In genomic region chr11:66885469-66886316, GRCh38 we compare ENCODE assay signal across 18 cellular contexts. TPM values are rescaled to one million over a fixed set of nuclear protein-coding genes. Genes with fewer than 3 reads are reported as not detected.
A peak's percentile ranks its signal among the peaks of the same experiment; 100 is the strongest.
DNase-seq lines count a peak whose midpoint lies in the region; ATAC-seq, FAIRE-seq and TF ChIP-seq lines count a peak whose summit lies in the region.
"Had no signal": no experiment of that assay in that cellular context is flagged by ENCODE, and none has a peak within 500 bp of the region (broad histone marks: within the 10 kb centered on the region; RNA-seq: fewer than 3 reads in every experiment).

No MANE protein-coding gene starts in this region.

- TF ChIP-seq CTCF in A549 (IDR thresholded peaks at IDR 0.05) (no peak), HCT116 (IDR thresholded peaks at IDR 0.05 in 2 of 3, conservative IDR thresholded peaks at IDR 0.05 in 1 of 3; ENCODE audit: borderline replicate concordance in 1 of 3, insufficient read depth in 1 of 3, low read depth in 2 of 3, low read length in 2 of 3) (no peak), H1 (IDR thresholded peaks at IDR 0.05; ENCODE audit: control extremely low read depth in 1 of 3, insufficient read depth in 1 of 3, low read depth in 1 of 3, low read length in 3 of 3) (no peak)

- DNase-seq in A549 (ENCODE audit: low read depth in 1 of 2, low spot score in 1 of 2) (peak in 1 of 2 experiments; percentile 45), HCT116 (ENCODE audit: low read depth, low spot score) (no peak), H1 (ENCODE audit: low read depth in 1 of 2, low spot score in 2 of 2) (no peak), neuronal stem cell (ENCODE audit: low spot score) (no peak), retina (no peak), HK-2 (ENCODE audit: unreplicated experiment) (no peak), kidney glomerular epithelial cell (lab: John Stamatoyannopoulos, UW) (no peak)
- DNase-seq: ACHN; CD4-positive, alpha-beta memory T cell; DMS79 treated with DMSO at 0.1 percent for 48 hours; GDM1; MM.1S; NCI-H1105 treated with DMSO at 0.1 percent for 48 hours; NCI-H187; NCI-H82 had no signal

- H3K27ac ChIP-seq in A549 (peak overlapping the region; percentile 95 to 97), HCT116 (ENCODE audit: low read depth, low read length) (peak overlapping the region; percentile 81), H1 (ENCODE audit: low read depth, low read length) (no peak overlapping the region), neuronal stem cell (replicated peaks; ENCODE audit: low read length) (no peak overlapping the region)

- H2AFZ ChIP-seq in HCT116 (ENCODE audit: low read depth, low read length, poor library complexity, severe bottlenecking) = no peak overlapping the region
- H2AFZ ChIP-seq in H1 (ENCODE audit: low read length) = no peak overlapping the region
- no peak overlapping the region for H2AFZ ChIP-seq in neuronal stem cell (ENCODE audit: low read length)

- 0 out of 2 replicates have a peak overlapping the region, but pooled peaks have one; percentile 32 for H2BK20ac ChIP-seq in H1 (ENCODE audit: low read length)

- H3K4me3 ChIP-seq in A549 (no peak overlapping the region; the same call in 2 of the 3 replicates), HCT116 (replicated peaks in 1 of 2; ENCODE audit: low read depth in 1 of 2, low read length in 2 of 2) (no peak overlapping the region), H1 (ENCODE audit: extremely low read depth in 1 of 4, insufficient read depth in 2 of 4, low read depth in 3 of 4, low read length in 4 of 4) (no peak overlapping the region), neuronal stem cell (ENCODE audit: low read length in 2 of 2) (no peak overlapping the region)

- H3K23ac ChIP-seq in H1 (ENCODE audit: insufficient read length) = no peak overlapping the region
- peak overlapping the region; percentile 69 for H3K23ac ChIP-seq in neuronal stem cell (ENCODE audit: low read depth, low read length, poor library complexity)

- H2BK12ac ChIP-seq in H1 (ENCODE audit: low read depth, low read length) = 0 out of 2 replicates have a peak overlapping the region, but pooled peaks have one; percentile 75
- no peak overlapping the region for H2BK12ac ChIP-seq in neuronal stem cell (ENCODE audit: low read length)

- FAIRE-seq in A549 (lab: Jason Lieb, UNC) (no peak), H1 (lab: Jason Lieb, UNC) (no peak)
- FAIRE-seq: D721Med, GM12892 had no signal

- intact Hi-C loops in HCT116 (cut with micrococcal nuclease) = loop anchor here (10.0 kb wide), 1 partner anchor 69 kb away; the partner anchor contains the start of gene PC

- no peaks in the 10 kb centered on the region for H3K79me2 ChIP-seq in HCT116 (ENCODE audit: insufficient read depth, low read length)
- H3K79me2 ChIP-seq in H1 (ENCODE audit: control insufficient read depth in 1 of 2, insufficient read depth in 2 of 2, low read length in 2 of 2) = no peaks in the 10 kb centered on the region

- TF ChIP-seq POLR2A in A549 (IDR thresholded peaks at IDR 0.05; ENCODE audit: low read length) = peak; percentile 22; the same call in 1 of the 2 replicates
- TF ChIP-seq POLR2A in HCT116 (IDR thresholded peaks at IDR 0.05; ENCODE audit: borderline replicate concordance, extremely low read depth, insufficient read depth, insufficient read length) = no peak
- no peak for TF ChIP-seq POLR2A in H1 (IDR thresholded peaks at IDR 0.05; ENCODE audit: control extremely low read depth in 1 of 2, low read depth in 2 of 2, low read length in 2 of 2)

- H3K4me2 ChIP-seq in A549 (peak overlapping the region; percentile 73), HCT116 (ENCODE audit: low read length) (peak overlapping the region; percentile 75), H1 (ENCODE audit: insufficient read depth in 1 of 2, low read depth in 2 of 2, low read length in 2 of 2) (no peak overlapping the region), neuronal stem cell (ENCODE audit: insufficient read depth, low read length, poor library complexity, severe bottlenecking) (no peak overlapping the region)

- H3K79me1 ChIP-seq in H1 (ENCODE audit: low read depth, low read length) = no peaks in the 10 kb centered on the region; the same call in 1 of the 2 replicates
- H3K79me1 ChIP-seq in neuronal stem cell (ENCODE audit: low read depth, low read length) = no peaks in the 10 kb centered on the region

- POLR2A ChIA-PET in A549 (lab: Yijun Ruan, JAX) (interaction anchor here (0.6 to 1.4 kb wide), 3 partner anchors 50 to 170 kb away, joined by 3 to 6 read pairs (median 3); no protein-coding TSS in a partner anchor), HCT116 (lab: Charles Lee) (interaction anchor here (0.7 to 1.0 kb wide), 2 partner anchors 19 to 136 kb away, joined by 3 read pairs; no protein-coding TSS in a partner anchor), H1 (lab: Charles Lee; ENCODE audit: partially characterized antibody) (interaction anchor here (0.7 to 1.6 kb wide), 2 partner anchors 27 to 90 kb away, joined by 3 to 4 read pairs; no protein-coding TSS in a partner anchor)

- no TSS peak for BruUV-seq in HCT116 (replicated peaks; lab: Mats Ljungman, UMichigan)

- TF ChIP-seq RAD21 in A549 (conservative IDR thresholded peaks at IDR 0.05 in 1 of 2, IDR thresholded peaks at IDR 0.05 in 1 of 2) = no peak
- no peak for TF ChIP-seq RAD21 in HCT116 (IDR thresholded peaks at IDR 0.05; ENCODE audit: low read depth)
- no peak for TF ChIP-seq RAD21 in H1 (IDR thresholded peaks at IDR 0.05 in 1 of 2, conservative IDR thresholded peaks at IDR 0.05 in 1 of 2; ENCODE audit: low read depth in 2 of 2, low read length in 2 of 2)

- peak overlapping the region; percentile 72; the same call in 1 of the 2 replicates for H2BK15ac ChIP-seq in H1 (ENCODE audit: low read length)
- no peak overlapping the region for H2BK15ac ChIP-seq in neuronal stem cell (ENCODE audit: low read length)

- no peak overlapping the region for H4K91ac ChIP-seq in H1 (replicated peaks; ENCODE audit: insufficient read length, low read length)
- no peak overlapping the region for H4K91ac ChIP-seq in neuronal stem cell (ENCODE audit: low read depth, low read length, poor library complexity)

- no peak overlapping the region for H3K56ac ChIP-seq in H1 (replicated peaks; ENCODE audit: insufficient read length, low read depth, low read length)

- no peaks in the 10 kb centered on the region for H4K20me1 ChIP-seq in HCT116 (ENCODE audit: insufficient read depth)
- peaks cover 0 to 2% of the 10 kb centered on the region in 2 experiments for H4K20me1 ChIP-seq in H1 (replicated peaks in 1 of 2; ENCODE audit: control insufficient read depth in 1 of 2, insufficient read depth in 2 of 2, low read length in 2 of 2)

- H3K4me1 ChIP-seq in A549 (peaks cover 97% of the 10 kb centered on the region), HCT116 (ENCODE audit: control insufficient read depth in 1 of 2, insufficient read depth in 2 of 2, low read length in 2 of 2) (peaks cover 81 to 94% of the 10 kb centered on the region in 2 experiments), H1 (replicated peaks in 1 of 4; ENCODE audit: control insufficient read depth in 3 of 4, insufficient read depth in 4 of 4, low read length in 3 of 4) (peaks cover 3 to 23% (median 11%) of the 10 kb centered on the region in 4 experiments), neuronal stem cell (ENCODE audit: control insufficient read depth in 2 of 2, insufficient read depth in 1 of 2, low read depth in 1 of 2, low read length in 2 of 2) (peaks cover 12 to 22% of the 10 kb centered on the region in 2 donors)

- no peak overlapping the region for H3K14ac ChIP-seq in H1 (ENCODE audit: insufficient read length)
- no peak overlapping the region for H3K14ac ChIP-seq in neuronal stem cell (ENCODE audit: low read length)

- H3K4ac ChIP-seq in H1 (replicated peaks; ENCODE audit: insufficient read length, low read depth, low read length) = no peak overlapping the region
- peak overlapping the region; percentile 56 for H3K4ac ChIP-seq in neuronal stem cell (ENCODE audit: low read length)

- CTCF ChIA-PET in A549 (lab: Yijun Ruan, JAX) (interaction anchor here (0.7 to 13.1 kb wide), 15 partner anchors 9 to 448 kb away, joined by 3 to 135 read pairs (median 4); partner anchors contain the start of gene C11orf86), HCT116 (lab: Charles Lee) (interaction anchor here (1.5 to 2.0 kb wide), 2 partner anchors 90 to 136 kb away, joined by 3 to 5 read pairs; no protein-coding TSS in a partner anchor), H1 (lab: Charles Lee; ENCODE audit: partially characterized antibody) (interaction anchor here (0.7 to 11.9 kb wide), 8 partner anchors 9 to 136 kb away, joined by 3 to 199 read pairs (median 4); partner anchors contain the start of gene C11orf86)

- H3K36me3 ChIP-seq in HCT116 (ENCODE audit: control insufficient read depth in 1 of 2, insufficient read depth in 2 of 2, low read length in 2 of 2) (no peaks in the 10 kb centered on the region), H1 (ENCODE audit: control insufficient read depth in 2 of 4, insufficient read depth in 4 of 4, low read length in 3 of 4) (no peaks in the 10 kb centered on the region), neuronal stem cell (replicated peaks in 1 of 2; ENCODE audit: control insufficient read depth in 2 of 2, insufficient read depth in 2 of 2, low read length in 2 of 2) (no peaks in the 10 kb centered on the region)

- TF ChIP-seq EP300 in A549 (IDR thresholded peaks at IDR 0.05) (no peak), H1 (IDR thresholded peaks at IDR 0.05; ENCODE audit: borderline replicate concordance in 1 of 2, low read depth in 2 of 2, low read length in 2 of 2) (no peak)

- H2AK5ac ChIP-seq in H1 (ENCODE audit: low read depth, low read length) (peak overlapping the region; percentile 57; the same call in 1 of the 2 replicates), neuronal stem cell (ENCODE audit: low read depth, low read length) (peak overlapping the region; percentile 70)

- no peak overlapping the region for H2BK120ac ChIP-seq in H1 (replicated peaks; ENCODE audit: low read depth, low read length)
- H2BK120ac ChIP-seq in neuronal stem cell (ENCODE audit: low read depth, low read length) = no peak overlapping the region

- H4K8ac ChIP-seq in H1 (ENCODE audit: extremely low read depth, insufficient read depth, low read length) (no peak overlapping the region; the same call in 1 of the 2 replicates), neuronal stem cell (ENCODE audit: low read depth, low read length) (peak overlapping the region; percentile 89)

- H4K5ac ChIP-seq in H1 (ENCODE audit: insufficient read length, low read depth, low read length) = no peak overlapping the region

- H3K23me2 ChIP-seq in H1 (ENCODE audit: low read depth, low read length) = no peaks in the 10 kb centered on the region

- H3K9me3 ChIP-seq in A549 (no peaks in the 10 kb centered on the region), HCT116 (ENCODE audit: control insufficient read depth in 1 of 2, insufficient read depth in 1 of 2, low read depth in 1 of 2, low read length in 2 of 2) (no peaks in the 10 kb centered on the region), H1 (ENCODE audit: insufficient read depth in 2 of 2, low read depth in 1 of 2, low read length in 1 of 2) (no peaks in the 10 kb centered on the region), neuronal stem cell (replicated peaks in 1 of 2; ENCODE audit: control insufficient read depth in 2 of 2, insufficient read depth in 1 of 2, low read depth in 1 of 2, low read length in 2 of 2) (no peaks in the 10 kb centered on the region)

- H2BK5ac ChIP-seq in H1 (ENCODE audit: low read depth, low read length) = peak overlapping the region; percentile 15; the same call in 1 of the 2 replicates
- no peak overlapping the region for H2BK5ac ChIP-seq in neuronal stem cell (ENCODE audit: low read length)

- no peaks in the 10 kb centered on the region for H3K9me2 ChIP-seq in HCT116 (ENCODE audit: insufficient read depth)

- RAD21 ChIA-PET in HCT116 (lab: Charles Lee; ENCODE audit: low non-redundant PET in 1 of 2, low total read pairs in 2 of 2, uncharacterized antibody in 2 of 2, unreplicated experiment in 2 of 2) = interaction anchor here (0.5 to 0.6 kb wide), 2 partner anchors 456 to 501 kb away, joined by 3 read pairs; no protein-coding TSS in a partner anchor

- H3K27me3 ChIP-seq in HCT116 (ENCODE audit: insufficient read depth, low read length) (no peaks in the 10 kb centered on the region), H1 (replicated peaks in 1 of 4; ENCODE audit: control insufficient read depth in 3 of 4, extremely low read depth in 1 of 4, insufficient read depth in 3 of 4, low read length in 3 of 4) (no peaks in the 10 kb centered on the region), neuronal stem cell (ENCODE audit: control insufficient read depth in 3 of 3, insufficient read depth in 3 of 3, low read depth in 1 of 3, low read length in 3 of 3) (no peaks in the 10 kb centered on the region)

- peak overlapping the region; percentile 35; the same call in 1 of the 2 replicates for H3K9ac ChIP-seq in HCT116 (ENCODE audit: low read length)
- H3K9ac ChIP-seq in H1 (replicated peaks in 1 of 4; ENCODE audit: extremely low read depth in 1 of 4, low read depth in 3 of 4, low read length in 3 of 4) = no peak overlapping the region
- peak overlapping the region; percentile 45 for H3K9ac ChIP-seq in neuronal stem cell (ENCODE audit: low read depth, low read length, poor library complexity)

- H3K18ac ChIP-seq in H1 (ENCODE audit: extremely low read depth, low read length) (no peak overlapping the region), neuronal stem cell (ENCODE audit: low read length) (peak overlapping the region; percentile 77)

- ATAC-seq in A549 (peak; percentile 4 to 6; a peak in 4 of 6 replicates), HCT116 (no peak), GM18519 (IDR thresholded peaks at IDR 0.05; ENCODE audit: low FRiP score, unreplicated experiment) (no peak)

- WGBS in A549 (ENCODE audit: missing lambda C conversion rate) = 57% methylated on average over 14 of the region's 14 CpGs
- 85% methylated on average over 14 of the region's 14 CpGs; no CpG with 5 or more reads in 1 of the 2 experiments for WGBS in H1 (ENCODE audit: extremely low coverage in 1 of 2, insufficient coverage in 1 of 2, insufficient read length in 1 of 2, insufficient replicate concordance in 2 of 2, low coverage in 1 of 2, low lambda C conversion rate in 2 of 2, missing lambda C conversion rate in 1 of 2), 2 experiments
- WGBS in neuronal stem cell (ENCODE audit: extremely low coverage in 2 of 2, insufficient read length in 2 of 2, insufficient replicate concordance in 1 of 2), 2 donors = no CpG with 5 or more reads among the region's 14 CpGs

RNA-seq across cellular contexts. Expression of gene LRFN4, which starts 28.8 kb away (rescaled TPM):
- polyA plus RNA-seq in A549 (2011; rRNA removed) (7.9 and 8.8 TPM in 2 replicates), A549 (2017; fragmentation: RNase III; extraction: RNeasy Plus Mini Kit Qiagen cat#74134 plus additional on column Dnase treatment) (33.9 to 50.0 TPM (median 44.7 TPM) in 3 replicates), H1 (2011; rRNA removed) (49.8 and 66.9 TPM in 2 replicates)
- 33.9 and 65.3 TPM in 2 replicates for polyA plus RNA-seq in A549 (2012; cell fraction: cytosol; rRNA removed)
- polyA plus RNA-seq in A549 (2012; cell fraction: nucleus; rRNA removed) = 114 and 175 TPM in 2 replicates
- polyA minus RNA-seq in A549 (2011; rRNA and poly(A)+ RNA removed) = 4.7 and 6.6 TPM in 2 replicates
- total RNA-seq in HCT116 (2021; ENCODE audit: unreplicated experiment) = 55.4 TPM
- polyA plus RNA-seq in HCT116 (2012) = 28.7 and 30.2 TPM in 2 replicates
- 64.3 and 67.6 TPM in 2 replicates for total RNA-seq in H1 (2021; fragmentation: NEBNext Ultra II Directional; extraction: Animal tissue kit (Norgen Biotek cat#: 25700))
- polyA plus RNA-seq in H1 (2011; cell fraction: cytosol; rRNA removed) = 38.6 TPM
- 112 TPM for polyA plus RNA-seq in H1 (2011; cell fraction: nucleus; rRNA removed)
- 24.3 to 37.8 TPM (median 34.2 TPM) in 4 replicates for polyA plus RNA-seq in H1 (2012, experiment 1 of 2)
- polyA plus RNA-seq in H1 (2012, experiment 2 of 2) = 32.6 TPM
- polyA plus RNA-seq in H1 (2013, experiment 1 of 2) = 37.5 TPM
- polyA plus RNA-seq in H1 (2013, experiment 2 of 2) = 32.3 TPM
- polyA minus RNA-seq in H1 (2011; rRNA and poly(A)+ RNA removed) = 8.3 and 9.8 TPM in 2 replicates
- polyA minus RNA-seq in H1 (2011; cell fraction: cytosol; rRNA and poly(A)+ RNA removed) = 32.6 TPM
- polyA minus RNA-seq in H1 (2011; cell fraction: nucleus; rRNA and poly(A)+ RNA removed) = 32.0 TPM
- polyA plus RNA-seq in neuronal stem cell (2013, experiment 1 of 2) = 19.8 TPM
- polyA plus RNA-seq in neuronal stem cell (2013, experiment 2 of 2) = 20.8 TPM

RNA-seq across cellular contexts. Expression of gene RCE1, which starts 42.5 kb away (rescaled TPM):
- polyA plus RNA-seq in A549 (2011; rRNA removed) (20.3 and 22.1 TPM in 2 replicates), A549 (2017; fragmentation: RNase III; extraction: RNeasy Plus Mini Kit Qiagen cat#74134 plus additional on column Dnase treatment) (21.3 to 23.3 TPM (median 22.5 TPM) in 3 replicates), H1 (2011; rRNA removed) (84.8 and 119 TPM in 2 replicates)
- 49.2 and 69.1 TPM in 2 replicates for polyA plus RNA-seq in A549 (2012; cell fraction: cytosol; rRNA removed)
- polyA plus RNA-seq in A549 (2012; cell fraction: nucleus; rRNA removed) = 128 and 157 TPM in 2 replicates
- polyA minus RNA-seq in A549 (2011; rRNA and poly(A)+ RNA removed) = 19.6 and 26.8 TPM in 2 replicates
- total RNA-seq in HCT116 (2021; ENCODE audit: unreplicated experiment) = 35.3 TPM
- polyA plus RNA-seq in HCT116 (2012) = 35.0 and 37.5 TPM in 2 replicates
- total RNA-seq in H1 (2021; fragmentation: NEBNext Ultra II Directional; extraction: Animal tissue kit (Norgen Biotek cat#: 25700)) = 33.7 and 35.8 TPM in 2 replicates
- 51.7 TPM for polyA plus RNA-seq in H1 (2011; cell fraction: cytosol; rRNA removed)
- 112 TPM for polyA plus RNA-seq in H1 (2011; cell fraction: nucleus; rRNA removed)
- polyA plus RNA-seq in H1 (2012, experiment 1 of 2) = 26.3 to 35.1 TPM (median 34.3 TPM) in 4 replicates
- 38.1 TPM for polyA plus RNA-seq in H1 (2012, experiment 2 of 2)
- 44.3 TPM for polyA plus RNA-seq in H1 (2013, experiment 1 of 2)
- polyA plus RNA-seq in H1 (2013, experiment 2 of 2) = 46.4 TPM
- 22.8 and 25.8 TPM in 2 replicates for polyA minus RNA-seq in H1 (2011; rRNA and poly(A)+ RNA removed)
- polyA minus RNA-seq in H1 (2011; cell fraction: cytosol; rRNA and poly(A)+ RNA removed) = 22.8 TPM
- polyA minus RNA-seq in H1 (2011; cell fraction: nucleus; rRNA and poly(A)+ RNA removed) = 27.7 TPM
- 25.4 TPM for polyA plus RNA-seq in neuronal stem cell (2013, experiment 1 of 2)
- 23.9 TPM for polyA plus RNA-seq in neuronal stem cell (2013, experiment 2 of 2)

Comparison
In these comparisons a context has a peak if more than half of its experiments do, and no peak if none do; other contexts are left out.
1. ATAC-seq: peak in A549 (2 of 2); none in HCT116 (single experiment) and GM18519 (single experiment).
2. H3K27ac ChIP-seq: peak in A549 (2 of 2) and HCT116 (single experiment); none in H1 (single experiment) and neuronal stem cell (single experiment).
3. H3K4me2 ChIP-seq: peak in A549 (single experiment) and HCT116 (single experiment); none in H1 (0 of 2) and neuronal stem cell (single experiment).
4. H3K9ac ChIP-seq: peak in HCT116 (single experiment) and neuronal stem cell (single experiment); none in H1 (0 of 4).
5. Of the 18 proteins assayed by ChIP-seq in both H1 and A549: peak only in H1: none; only in A549: POLR2A; in both: none; in neither: 17.